In the genomic region with DNA sequence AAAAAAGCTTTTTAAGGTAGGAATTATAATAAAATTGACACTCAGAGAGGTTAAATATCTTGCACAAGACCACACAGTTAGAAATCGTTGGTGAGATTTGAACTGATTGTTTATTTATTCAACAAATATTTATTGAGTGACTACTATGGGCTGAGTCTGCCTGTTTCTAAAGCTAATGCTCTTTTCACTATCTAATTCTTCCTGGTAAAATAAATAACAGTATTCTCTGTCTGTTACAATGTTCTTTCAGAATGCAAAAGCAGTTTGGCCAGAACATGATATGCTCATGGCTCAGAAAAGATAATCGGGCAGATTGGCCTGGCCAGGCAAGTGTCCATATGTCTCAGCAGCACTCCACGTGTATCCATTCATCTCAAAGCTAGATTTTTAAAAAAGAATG, we compare ENCODE assay signal across 16 cellular contexts.
DNase-seq lines count a peak whose midpoint lies in the region; ATAC-seq, FAIRE-seq and TF ChIP-seq lines count a peak whose summit lies in the region.
"Had no signal": no experiment of that assay in that cellular context is flagged by ENCODE, and none has a peak within 500 bp of the region (broad histone marks: within the 10 kb centered on the region; RNA-seq: fewer than 3 reads in every experiment).

No MANE protein-coding gene starts in this region.

- H3K36me3 ChIP-seq in OCI-LY7 (ENCODE audit: insufficient read depth, low read length) (0 out of 2 replicates have a peak, but pooled peaks cover 3% of the 10 kb centered on the region), pancreas (no peaks in the 10 kb centered on the region)
- H3K36me3 ChIP-seq: BLaER1, breast epithelium, upper lobe of right lung had no signal

- peak overlapping the region; percentile 25 for H3K27ac Mint-ChIP-seq in chondrocyte (ENCODE audit: unreplicated experiment)
- H3K27ac Mint-ChIP-seq: activated CD4-positive, alpha-beta memory T cell treated with anti-CD3 and anti-CD28 coated beads, Interleukin-2, amount 10 ng/mL, durations not matched to agents 7 days and 5 days had no signal

- H3K9me2 ChIP-seq in OCI-LY7 (ENCODE audit: insufficient read depth, low read length), result no peaks in the 10 kb centered on the region

- intact Hi-C loops in OCI-LY7 (cut with micrococcal nuclease; ENCODE audit: unreplicated experiment), result no loop called here
- intact Hi-C loops in pancreas (cut with DNase I), result no loop called here

- H3K4me3 Mint-ChIP-seq in chondrocyte (ENCODE audit: unreplicated experiment), result no peak overlapping the region
- H3K4me3 Mint-ChIP-seq: activated CD4-positive, alpha-beta memory T cell treated with anti-CD3 and anti-CD28 coated beads, Interleukin-2, amount 10 ng/mL, durations not matched to agents 7 days and 5 days; stimulated activated memory B cell treated with anti-CD40 and anti-IgM and Interleukin-4, amounts not matched to agents 10 μg/mL and 1 μg/mL and 100 μg/mL, for 72 hours had no signal

- H3K27ac ChIP-seq in OCI-LY7 (ENCODE audit: low read depth, low read length, poor library complexity, severe bottlenecking) (peak overlapping the region; percentile 77), pancreas (peak overlapping the region; percentile 54 to 84 (median 72))
- H3K27ac ChIP-seq: BLaER1, upper lobe of right lung had no signal

- POLR2A ChIA-PET in OCI-LY7 (lab: Charles Lee), result interaction anchor here (0.5 to 1.8 kb wide), 4 partner anchors 25 to 82 kb away, joined by 3 to 4 read pairs (median 3); a partner anchor contains a TSS

- CTCF ChIA-PET in OCI-LY7 (lab: Charles Lee; ENCODE audit: unreplicated experiment), result no interaction called here

- H3K9me3 ChIP-seq in OCI-LY7 (ENCODE audit: low read length) (no peaks in the 10 kb centered on the region), pancreas (no peaks in the 10 kb centered on the region)
- H3K9me3 ChIP-seq: BLaER1, breast epithelium, upper lobe of right lung had no signal

- in situ Hi-C loops in G401 (cut with HindIII; ENCODE audit: low sequenced_read_pairs), result no loop called here

- no peak for FAIRE-seq in pancreas (lab: Jason Lieb, UNC)

- no peaks in the 10 kb centered on the region for H4K20me1 ChIP-seq in OCI-LY7 (ENCODE audit: insufficient read depth, low read length)
- H4K20me1 ChIP-seq: BLaER1 had no signal

- H2AFZ ChIP-seq in OCI-LY7 (ENCODE audit: low read length), result no peak overlapping the region

- no peaks in the 10 kb centered on the region; the same call in 1 of the 2 replicates for H3K79me2 ChIP-seq in OCI-LY7 (ENCODE audit: insufficient read depth, low read depth, low read length)

- WGBS in pancreas, 2 donors, result 19 to 23% methylated on average over 3 of the region's 3 CpGs

- H3K27me3 Mint-ChIP-seq in chondrocyte (ENCODE audit: low read depth), result no peaks in the 10 kb centered on the region
- H3K27me3 Mint-ChIP-seq: activated CD4-positive, alpha-beta memory T cell treated with anti-CD3 and anti-CD28 coated beads, Interleukin-2, amount 10 ng/mL, durations not matched to agents 7 days and 5 days; stimulated activated memory B cell treated with anti-CD40 and anti-IgM and Interleukin-4, amounts not matched to agents 10 μg/mL and 1 μg/mL and 100 μg/mL, for 72 hours had no signal

- ATAC-seq in pancreas, result peak in 3 of 4 donors; percentile 17 to 39 (median 29)
- ATAC-seq: foreskin keratinocyte; stimulated activated memory B cell treated with anti-CD40 and anti-IgM and Interleukin-4, amounts not matched to agents 10 μg/mL and 1 μg/mL and 100 μg/mL, for 72 hours had no signal

- no peaks in the 10 kb centered on the region for H3K36me3 Mint-ChIP-seq in chondrocyte (ENCODE audit: low read depth)

- TF ChIP-seq CTCF in OCI-LY7 (conservative IDR thresholded peaks at IDR 0.05; ENCODE audit: low read length), result no peak
- TF ChIP-seq CTCF in chondrocyte (IDR thresholded peaks at IDR 0.05), result no peak
- no peak for TF ChIP-seq CTCF in pancreas (IDR thresholded peaks at IDR 0.05)

- H3K4me2 ChIP-seq in OCI-LY7 (ENCODE audit: low read length), result peak overlapping the region; percentile 67
- H3K4me2 ChIP-seq: BLaER1, smooth muscle cell had no signal

- BruUV-seq in OCI-LY7 (replicated peaks; lab: Mats Ljungman, UMichigan), result no TSS peak

- H3K4me1 ChIP-seq in OCI-LY7 (ENCODE audit: insufficient read depth, low read length, poor library complexity, severe bottlenecking) (peaks cover 65% of the 10 kb centered on the region), pancreas (peaks cover 38 to 47% (median 45%) of the 10 kb centered on the region in 3 donors)
- H3K4me1 ChIP-seq: breast epithelium had no signal

- H3K4me1 Mint-ChIP-seq in chondrocyte (ENCODE audit: low read depth), result peaks cover 65% of the 10 kb centered on the region

- H3K9me3 Mint-ChIP-seq in chondrocyte (ENCODE audit: low read depth), result no peaks in the 10 kb centered on the region
- H3K9me3 Mint-ChIP-seq: activated CD4-positive, alpha-beta memory T cell treated with anti-CD3 and anti-CD28 coated beads, Interleukin-2, amount 10 ng/mL, durations not matched to agents 7 days and 5 days had no signal

- DNase-seq in G401 (ENCODE audit: low spot score), result peak; percentile 93
- DNase-seq in OCI-LY7 (ENCODE audit: low spot score), result no peak
- no peak for DNase-seq in chondrocyte (ENCODE audit: low spot score)
- no peak for DNase-seq in pancreas
- no peak for DNase-seq in activated CD4-positive, CD25-positive, alpha-beta regulatory T cell treated with anti-CD3 and anti-CD28 coated beads, Interleukin-2, amount 50 U/mL, for 72 hours
- no peak for DNase-seq in NCI-H526 (lab: John Stamatoyannopoulos, UW)
- no peak for DNase-seq in medulla oblongata (ENCODE audit: extremely low spot score)
- DNase-seq: activated CD4-positive, alpha-beta memory T cell treated with anti-CD3 and anti-CD28 coated beads, Interleukin-2, amount 10 ng/mL, durations not matched to agents 7 days and 5 days; effector memory CD4-positive, alpha-beta T cell; foreskin keratinocyte; NCI-H1105; upper lobe of right lung had no signal

- H3K27me3 ChIP-seq in pancreas, result no peaks in the 10 kb centered on the region
- H3K27me3 ChIP-seq: BLaER1, breast epithelium, foreskin keratinocyte, upper lobe of right lung had no signal

- no peak overlapping the region for H3K4me3 ChIP-seq in OCI-LY7 (ENCODE audit: low read depth, low read length, poor library complexity, severe bottlenecking)
- no peak overlapping the region for H3K4me3 ChIP-seq in pancreas
- H3K4me3 ChIP-seq: BLaER1, breast epithelium, smooth muscle cell, upper lobe of right lung had no signal
